Comparison of ENCODE assay signal across 27 cellular contexts in genomic region chr10:47278720-47279119, GRCh38. TPM values are rescaled to one million over a fixed set of nuclear protein-coding genes. Genes with fewer than 3 reads are reported as not detected.
"Had no signal": no experiment of that assay in that cellular context is flagged by ENCODE, and none has a peak within 500 bp of the region (broad histone marks: within the 10 kb centered on the region; RNA-seq: fewer than 3 reads in every experiment).

No MANE protein-coding gene starts in this region.

- H3K27me3 ChIP-seq: colonic mucosa, hepatocyte, left lung, pancreas, thyroid gland, upper lobe of right lung had no signal

- H3K9me3 ChIP-seq: colonic mucosa, esophagus muscularis mucosa, left lung, pancreas, thyroid gland, upper lobe of right lung had no signal

- H3K79me2 ChIP-seq: hepatocyte had no signal

- H3K4me3 Mint-ChIP-seq: activated naive CD8-positive, alpha-beta T cell; stimulated activated naive CD8-positive, alpha-beta T cell treated with anti-CD3 and anti-CD28 coated beads, Interleukin-15, Interleukin-2, amounts not matched to agents 100 ng/mL and 50 ng/mL, for 24 hours had no signal

- FAIRE-seq: bronchial epithelial cell, frontal cortex, pancreas had no signal

- ATAC-seq: activated CD4-positive, CD25-positive, alpha-beta regulatory T cell treated with anti-CD3 and anti-CD28 coated beads, Interleukin-2, amount 50 U/mL, for 24 hours; left lung; naive thymus-derived CD4-positive, alpha-beta T cell; pancreas; upper lobe of right lung had no signal

- H3K27ac ChIP-seq: colonic mucosa, dorsolateral prefrontal cortex, esophagus muscularis mucosa, hepatocyte, left lung, pancreas, thyroid gland, upper lobe of right lung had no signal

- H3K36me3 ChIP-seq: colonic mucosa, esophagus muscularis mucosa, left lung, pancreas, thyroid gland, upper lobe of right lung had no signal

- H2AFZ ChIP-seq: hepatocyte had no signal

- H3K4me1 ChIP-seq: colonic mucosa, esophagus muscularis mucosa, left lung, pancreas, thyroid gland, upper lobe of right lung had no signal

- H3K27ac Mint-ChIP-seq: activated naive CD8-positive, alpha-beta T cell had no signal

- H3K4me3 ChIP-seq: colonic mucosa, dorsolateral prefrontal cortex, esophagus muscularis mucosa, hepatocyte, left lung, lung, pancreas, thyroid gland, upper lobe of right lung had no signal

- H3K27me3 Mint-ChIP-seq: activated naive CD8-positive, alpha-beta T cell; naive thymus-derived CD4-positive, alpha-beta T cell; stimulated activated naive CD8-positive, alpha-beta T cell treated with anti-CD3 and anti-CD28 coated beads, Interleukin-15, Interleukin-2, amounts not matched to agents 100 ng/mL and 50 ng/mL, for 24 hours had no signal

- DNase-seq: activated CD4-positive, alpha-beta T cell treated with anti-CD3 and anti-CD28 coated beads, Interleukin-2, amount 50 U/mL, for 1 hour; activated T-cell treated with anti-CD3 and anti-CD28 coated beads for 4 hours; amniotic stem cell; dorsolateral prefrontal cortex; glutamatergic neuron; kidney glomerular epithelial cell; left lung; stimulated activated CD4-positive, alpha-beta T cell treated with anti-CD3 and anti-CD28 coated beads, Interleukin-12 subunit alpha, Interleukin-12 subunit beta, amount 100 ng/mL, for 4 hours; stimulated activated CD4-positive, alpha-beta T cell treated with anti-CD3 and anti-CD28 coated beads, Interleukin-4, amount 100 ng/mL, for 4 hours; substantia nigra; thyroid gland; upper lobe of right lung had no signal

- H3K9me3 Mint-ChIP-seq: stimulated activated naive CD8-positive, alpha-beta T cell treated with anti-CD3 and anti-CD28 coated beads, Interleukin-15, Interleukin-2, amounts not matched to agents 100 ng/mL and 50 ng/mL, for 24 hours had no signal

- H3K36me3 Mint-ChIP-seq: activated naive CD8-positive, alpha-beta T cell had no signal

- H3K4me2 ChIP-seq: hepatocyte had no signal

RNA-seq across cellular contexts. Expression of gene GDF10, which starts 21.3 kb away (rescaled TPM):
- total RNA-seq: bronchial epithelial cell; pulmonary artery endothelial cell; T-helper 1 cell treated with Interleukin-12 subunit alpha and Interleukin-12 subunit beta and Interleukin-4 antibody, amounts not matched to agents 30 ng/mL and 1 ng/mL, for 36 hours had no signal

RNA-seq across cellular contexts. Expression of gene GDF2, which starts 43.5 kb away (rescaled TPM):
- total RNA-seq: activated CD8-positive, alpha-beta memory T cell treated with anti-CD3 and anti-CD28 coated beads for 36 hours; bronchial epithelial cell; colonic mucosa; esophagus muscularis mucosa; frontal cortex; hepatocyte; left lung; lung; naive thymus-derived CD4-positive, alpha-beta T cell; pancreas; pulmonary artery endothelial cell; skeletal muscle tissue; T-helper 1 cell treated with Interleukin-12 subunit alpha and Interleukin-12 subunit beta and Interleukin-4 antibody, amounts not matched to agents 30 ng/mL and 1 ng/mL, for 36 hours; thyroid gland; upper lobe of right lung had no signal
- polyA plus RNA-seq: lung; naive thymus-derived CD4-positive, alpha-beta T cell; pancreas had no signal
